In genomic region chr20:43452404-43453126, GRCh38 we compare ENCODE assay signal across 24 cellular contexts.
"Had no signal": no experiment of that assay in that cellular context is flagged by ENCODE, and none has a peak within 500 bp of the region (broad histone marks: within the 10 kb centered on the region; RNA-seq: fewer than 3 reads in every experiment).

No MANE protein-coding gene starts in this region.

- ATAC-seq: heart right ventricle; mucosa of descending colon; naive thymus-derived CD4-positive, alpha-beta T cell; natural killer cell treated with Interleukin-12 subunit alpha and Interleukin-12 subunit beta and Interleukin-15 and Interleukin-18, amount 100 ng/mL, for 72 hours; stimulated activated memory B cell treated with anti-CD40 and anti-IgM and Interleukin-4, amounts not matched to agents 10 μg/mL and 1 μg/mL and 100 μg/mL, for 72 hours; stimulated activated naive CD8-positive, alpha-beta T cell treated with anti-CD3 and anti-CD28 coated beads, Interleukin-15, amount 100 ng/mL, for 72 hours had no signal

- H2AFZ ChIP-seq: hepatocyte had no signal

- H3K4me3 ChIP-seq: heart right ventricle, hepatocyte, lung, mucosa of descending colon, ovary, right atrium auricular region, smooth muscle cell, tibial nerve, uterus had no signal

- H3K27ac ChIP-seq: heart right ventricle, hepatocyte, ovary, right atrium auricular region, tibial nerve, uterus had no signal

- H3K36me3 Mint-ChIP-seq: naive thymus-derived CD4-positive, alpha-beta T cell; natural killer cell treated with Interleukin-12 subunit alpha and Interleukin-12 subunit beta and Interleukin-15 and Interleukin-18, amount 100 ng/mL, for 72 hours; stimulated activated memory B cell treated with anti-CD40 and anti-IgM and Interleukin-4, amounts not matched to agents 10 μg/mL and 1 μg/mL and 100 μg/mL, for 72 hours; type B pancreatic cell had no signal

- H3K27ac Mint-ChIP-seq: natural killer cell treated with Interleukin-12 subunit alpha and Interleukin-12 subunit beta and Interleukin-15 and Interleukin-18, amount 100 ng/mL, for 72 hours; progenitor cell of endocrine pancreas; stimulated activated memory B cell treated with anti-CD40 and anti-IgM and Interleukin-4, amounts not matched to agents 10 μg/mL and 1 μg/mL and 100 μg/mL, for 72 hours; stimulated activated naive CD8-positive, alpha-beta T cell treated with anti-CD3 and anti-CD28 coated beads, Interleukin-15, amount 100 ng/mL, for 72 hours; type B pancreatic cell had no signal

- DNase-seq: heart right ventricle; islet precursor cell; mesendoderm; midbrain; mucosa of descending colon; naive thymus-derived CD4-positive, alpha-beta T cell; ovary; stimulated activated CD4-positive, alpha-beta T cell treated with anti-CD3 and anti-CD28 coated beads, Interleukin-1b, Interleukin-23, amount 100 ng/mL, for 48 hours; stimulated activated CD4-positive, alpha-beta T cell treated with anti-CD3 and anti-CD28 coated beads, Interleukin-2, amount 100 ng/mL, for 48 hours; stimulated activated CD4-positive, alpha-beta T cell treated with anti-CD3 and anti-CD28 coated beads, Interleukin-4, amount 100 ng/mL, for 4 hours; stimulated activated CD8-positive, alpha-beta memory T cell treated with anti-CD3 and anti-CD28 coated beads, Interleukin-4, amount 100 ng/mL, for 48 hours; stimulated activated naive CD4-positive, alpha-beta T cell treated with Interleukin-2 at 50 U/mL for 16 hours; stimulated activated naive CD8-positive, alpha-beta T cell treated with anti-CD3 and anti-CD28 coated beads, Interleukin-15, amount 100 ng/mL, for 72 hours; substantia nigra; uterus had no signal

- H3K9me3 Mint-ChIP-seq: naive thymus-derived CD4-positive, alpha-beta T cell; natural killer cell treated with Interleukin-12 subunit alpha and Interleukin-12 subunit beta and Interleukin-15 and Interleukin-18, amount 100 ng/mL, for 72 hours; stimulated activated memory B cell treated with anti-CD40 and anti-IgM and Interleukin-4, amounts not matched to agents 10 μg/mL and 1 μg/mL and 100 μg/mL, for 72 hours; stimulated activated naive CD8-positive, alpha-beta T cell treated with anti-CD3 and anti-CD28 coated beads, Interleukin-15, amount 100 ng/mL, for 72 hours; type B pancreatic cell had no signal

- H3K27me3 ChIP-seq: hepatocyte, ovary, right atrium auricular region, tibial nerve, uterus had no signal

- H3K36me3 ChIP-seq: heart right ventricle, ovary, right atrium auricular region, tibial nerve, uterus had no signal

- H3K9me3 ChIP-seq: heart right ventricle, mucosa of descending colon, ovary, right atrium auricular region, tibial nerve, uterus had no signal

- H3K4me2 ChIP-seq: hepatocyte, smooth muscle cell had no signal

- H3K4me3 Mint-ChIP-seq: naive thymus-derived CD4-positive, alpha-beta T cell; natural killer cell treated with Interleukin-12 subunit alpha and Interleukin-12 subunit beta and Interleukin-15 and Interleukin-18, amount 100 ng/mL, for 72 hours; stimulated activated memory B cell treated with anti-CD40 and anti-IgM and Interleukin-4, amounts not matched to agents 10 μg/mL and 1 μg/mL and 100 μg/mL, for 72 hours; stimulated activated naive CD8-positive, alpha-beta T cell treated with anti-CD3 and anti-CD28 coated beads, Interleukin-15, amount 100 ng/mL, for 72 hours; type B pancreatic cell had no signal

- H3K79me2 ChIP-seq: hepatocyte had no signal
